Comparison of ENCODE assay signal across 1 cellular context in genomic region chr11:95068549-95068948, GRCh38.
TF ChIP-seq lines count a peak whose summit lies in the region.

No MANE protein-coding gene starts in this region.

TF ChIP-seq in GM12878, 131 proteins besides CTCF, POLR2A, EP300 and RAD21 (continues in another document):
- TF ChIP-seq ZBTB33 (IDR thresholded peaks at IDR 0.05) (no peak), IRF5 (IDR thresholded peaks at IDR 0.05; ENCODE audit: borderline replicate concordance) (no peak), NFIC (IDR thresholded peaks at IDR 0.05; ENCODE audit: low read depth, low read length) (no peak), CBX5 (IDR thresholded peaks at IDR 0.05; ENCODE audit: low read depth) (no peak), ZSCAN29 (IDR thresholded peaks at IDR 0.05) (no peak), MTA3 (IDR thresholded peaks at IDR 0.05; ENCODE audit: borderline replicate concordance, low read length) (no peak), GABPA (IDR thresholded peaks at IDR 0.05; ENCODE audit: low read depth) (peak; percentile 46; the same call in 1 of the 2 replicates), ZBTB11 (CRISPR knock-in tag; IDR thresholded peaks at IDR 0.05) (no peak), RELA (IDR thresholded peaks at IDR 0.05; ENCODE audit: borderline replicate concordance, partially characterized antibody) (no peak), CBFB (IDR thresholded peaks at IDR 0.05; ENCODE audit: low read depth) (no peak), CBX3 (IDR thresholded peaks at IDR 0.05; ENCODE audit: borderline replicate concordance, low read depth) (no peak), USF2 (IDR thresholded peaks at IDR 0.05; ENCODE audit: borderline replicate concordance, low read depth, low read length) (no peak), LARP7 (IDR thresholded peaks at IDR 0.05) (no peak), DPF2 (IDR thresholded peaks at IDR 0.05) (no peak), CHD2 (IDR thresholded peaks at IDR 0.05; ENCODE audit: borderline replicate concordance, low read depth, low read length) (peak; percentile 56; the same call in 1 of the 2 replicates), ZNF687 (IDR thresholded peaks at IDR 0.05) (peak; percentile 80), FOXK2 (IDR thresholded peaks at IDR 0.05) (no peak; the same call in 1 of the 2 replicates), SIX5 (IDR thresholded peaks at IDR 0.05; ENCODE audit: low read depth, low read length, severe bottlenecking) (peak; percentile 22), TARDBP (IDR thresholded peaks at IDR 0.05; ENCODE audit: borderline replicate concordance) (no peak), NBN (IDR thresholded peaks at IDR 0.05) (0 out of 2 replicates have a peak, but pooled peaks have one; percentile 29), PAX8 (IDR thresholded peaks at IDR 0.05) (no peak), TBL1XR1 (IDR thresholded peaks at IDR 0.05; ENCODE audit: low read depth, low read length) (no peak), FOS (IDR thresholded peaks at IDR 0.05; ENCODE audit: borderline replicate concordance, extremely low read depth, insufficient read length) (peak; percentile 17), IKZF1 (conservative IDR thresholded peaks at IDR 0.05) (0 out of 2 replicates have a peak, but pooled peaks have one; percentile 30), SMARCA5 (IDR thresholded peaks at IDR 0.05) (peak; percentile 48; the same call in 1 of the 2 replicates), IRF3 (IDR thresholded peaks at IDR 0.05) (no peak), IKZF2 (IDR thresholded peaks at IDR 0.05) (0 out of 4 replicates have a peak, but pooled peaks of 1 of the 2 experiments have one; percentile 30), SP1 (IDR thresholded peaks at IDR 0.05; ENCODE audit: low read depth, low read length) (peak; percentile 83), PRDM15 (CRISPR knock-in tag; IDR thresholded peaks at IDR 0.05) (no peak), CEBPB (IDR thresholded peaks at IDR 0.05; ENCODE audit: borderline replicate concordance in 1 of 2, low read depth in 2 of 2, low read length in 2 of 2) (no peak), ZNF217 (IDR thresholded peaks at IDR 0.05) (0 out of 2 replicates have a peak, but pooled peaks have one; percentile 3), KDM1A (IDR thresholded peaks at IDR 0.05; ENCODE audit: borderline replicate concordance) (no peak), NRF1 (conservative IDR thresholded peaks at IDR 0.05; ENCODE audit: low read depth, low read length) (no peak), TCF12 (IDR thresholded peaks at IDR 0.05; ENCODE audit: low read depth, low read length) (no peak), RB1 (IDR thresholded peaks at IDR 0.05; ENCODE audit: borderline replicate concordance) (no peak), PKNOX1 (IDR thresholded peaks at IDR 0.05) (peak; percentile 93), HCFC1 (IDR thresholded peaks at IDR 0.05; ENCODE audit: low read length) (peak; percentile 56), POLR2AphosphoS5 (IDR thresholded peaks at IDR 0.05; ENCODE audit: low read length) (peak; percentile 86), RUNX3 (IDR thresholded peaks at IDR 0.05; ENCODE audit: low read length) (peak; percentile 59), ZNF207 (IDR thresholded peaks at IDR 0.05; ENCODE audit: borderline replicate concordance) (0 out of 2 replicates have a peak, but pooled peaks have one; percentile 56), RBBP5 (conservative IDR thresholded peaks at IDR 0.05) (no peak), CHD4 (IDR thresholded peaks at IDR 0.05) (no peak), NR2C2 (IDR thresholded peaks at IDR 0.05; ENCODE audit: borderline replicate concordance, control insufficient read depth, insufficient read length, low read depth) (no peak), PML (IDR thresholded peaks at IDR 0.05; ENCODE audit: low read length) (peak; percentile 72), MAX (IDR thresholded peaks at IDR 0.05; ENCODE audit: low read depth, low read length) (peak; percentile 34; the same call in 1 of the 2 replicates), NR2F1 (conservative IDR thresholded peaks at IDR 0.05) (0 out of 2 replicates have a peak, but pooled peaks have one; percentile 18), TCF7 (IDR thresholded peaks at IDR 0.05; ENCODE audit: borderline replicate concordance) (no peak), MXI1 (IDR thresholded peaks at IDR 0.05; ENCODE audit: low read depth, low read length) (peak; percentile 95)
